ENCODE assay signal across 21 cellular contexts in genomic region chr3:65110661-65111060, GRCh38.
DNase-seq lines count a peak whose midpoint lies in the region; ATAC-seq, FAIRE-seq and TF ChIP-seq lines count a peak whose summit lies in the region.
"Had no signal": no experiment of that assay in that cellular context is flagged by ENCODE, and none has a peak within 500 bp of the region (broad histone marks: within the 10 kb centered on the region; RNA-seq: fewer than 3 reads in every experiment).

No MANE protein-coding gene starts in this region.

- H3K27ac Mint-ChIP-seq in astrocyte (ENCODE audit: unreplicated experiment), result no peak overlapping the region
- H3K27ac Mint-ChIP-seq: CD14-positive monocyte; CD4-positive, alpha-beta memory T cell; CD4-positive, CD25-positive, alpha-beta regulatory T cell; CD8-positive, alpha-beta memory T cell had no signal

- peaks cover 7% of the 10 kb centered on the region for H3K27me3 Mint-ChIP-seq in astrocyte (ENCODE audit: low read depth, unreplicated experiment)
- H3K27me3 Mint-ChIP-seq: CD4-positive, alpha-beta memory T cell; CD4-positive, CD25-positive, alpha-beta regulatory T cell; CD8-positive, alpha-beta memory T cell had no signal

- no peak for ATAC-seq in HG03039 (IDR thresholded peaks at IDR 0.05; ENCODE audit: unreplicated experiment)

- no peak overlapping the region for H2AFZ ChIP-seq in astrocyte (ENCODE audit: low read depth, low read length)
- peak overlapping the region; percentile 9 for H2AFZ ChIP-seq in smooth muscle cell (ENCODE audit: low read depth)

- H3K9ac ChIP-seq in astrocyte (ENCODE audit: low read length), result no peak overlapping the region
- H3K9ac ChIP-seq in smooth muscle cell (ENCODE audit: low read depth), result no peak overlapping the region
- H3K9ac ChIP-seq: BLaER1 had no signal

- DNase-seq in SK-N-DZ (ENCODE audit: low spot score) (peak; percentile 94), astrocyte (ENCODE audit: low read depth) (no peak), smooth muscle cell (lab: John Stamatoyannopoulos, UW; ENCODE audit: unreplicated experiment) (no peak), D721Med (ENCODE audit: insufficient read length, low spot score) (no peak)
- DNase-seq: 8988T; ACHN; BE2C; C1 segment of cervical spinal cord; CD4-positive, alpha-beta memory T cell; CD4-positive, CD25-positive, alpha-beta regulatory T cell; CD8-positive, alpha-beta memory T cell; COR-L47; DMS79 treated with DMSO at 0.1 percent for 48 hours; GF-D8 had no signal

- H3K36me3 ChIP-seq in astrocyte (ENCODE audit: insufficient read depth, low read length) (no peaks in the 10 kb centered on the region), smooth muscle cell (ENCODE audit: low read depth) (no peaks in the 10 kb centered on the region)
- H3K36me3 ChIP-seq: BE2C, BLaER1 had no signal

- H3K9me3 ChIP-seq in astrocyte (ENCODE audit: insufficient read depth, low read depth, low read length) (no peaks in the 10 kb centered on the region), smooth muscle cell (replicated peaks; ENCODE audit: low read depth) (no peaks in the 10 kb centered on the region)
- H3K9me3 ChIP-seq: BE2C, BLaER1 had no signal

- FAIRE-seq in astrocyte (lab: Jason Lieb, UNC) (peak; percentile 9), D721Med (lab: Jason Lieb, UNC) (no peak)
- FAIRE-seq: A204.1, G401.6, GM12891, GM19239 had no signal

- no peak overlapping the region for H3K4me3 ChIP-seq in astrocyte (ENCODE audit: insufficient read depth, low read depth, low read length)
- no peak overlapping the region for H3K4me3 ChIP-seq in smooth muscle cell
- H3K4me3 ChIP-seq: BLaER1 had no signal

- H3K27ac ChIP-seq in astrocyte (ENCODE audit: low read depth, low read length) (no peak overlapping the region), smooth muscle cell (ENCODE audit: low read depth) (no peak overlapping the region)
- H3K27ac ChIP-seq: BLaER1 had no signal

- H3K36me3 Mint-ChIP-seq in astrocyte (ENCODE audit: low read depth, unreplicated experiment), result no peaks in the 10 kb centered on the region
- H3K36me3 Mint-ChIP-seq: CD14-positive monocyte; CD4-positive, alpha-beta memory T cell; CD4-positive, CD25-positive, alpha-beta regulatory T cell; CD8-positive, alpha-beta memory T cell had no signal

- H3F3A ChIP-seq in smooth muscle cell (ENCODE audit: low read depth), result no peaks in the 10 kb centered on the region

- H4K20me1 ChIP-seq in astrocyte (ENCODE audit: insufficient read depth, low read length) (no peaks in the 10 kb centered on the region), smooth muscle cell (ENCODE audit: low read depth) (no peaks in the 10 kb centered on the region)
- H4K20me1 ChIP-seq: BLaER1 had no signal

- H3K4me3 Mint-ChIP-seq in astrocyte (ENCODE audit: unreplicated experiment), result no peak overlapping the region
- H3K4me3 Mint-ChIP-seq: CD14-positive monocyte; CD4-positive, alpha-beta memory T cell; CD4-positive, CD25-positive, alpha-beta regulatory T cell; CD8-positive, alpha-beta memory T cell had no signal

- H3K4me2 ChIP-seq in astrocyte (ENCODE audit: low read length), result no peak overlapping the region
- H3K4me2 ChIP-seq in smooth muscle cell, result no peak overlapping the region
- H3K4me2 ChIP-seq: BLaER1 had no signal

- H3K27me3 ChIP-seq in astrocyte (ENCODE audit: insufficient read depth, low read length) (no peaks in the 10 kb centered on the region), smooth muscle cell (ENCODE audit: low read depth) (no peaks in the 10 kb centered on the region)
- H3K27me3 ChIP-seq: BE2C, BLaER1 had no signal

- H3K4me1 Mint-ChIP-seq in astrocyte (ENCODE audit: low read depth, unreplicated experiment), result peaks cover 3% of the 10 kb centered on the region
- H3K4me1 Mint-ChIP-seq: CD14-positive monocyte; CD4-positive, alpha-beta memory T cell; CD4-positive, CD25-positive, alpha-beta regulatory T cell; CD8-positive, alpha-beta memory T cell had no signal

- H3K9me3 Mint-ChIP-seq in astrocyte (ENCODE audit: unreplicated experiment), result peaks cover 3% of the 10 kb centered on the region

- H3K79me2 ChIP-seq in astrocyte (ENCODE audit: insufficient read depth, low read length) (no peaks in the 10 kb centered on the region), smooth muscle cell (ENCODE audit: low read depth) (no peaks in the 10 kb centered on the region)

- WGBS in smooth muscle cell (ENCODE audit: low lambda C conversion rate), result 74% methylated on average over 2 of the region's 2 CpGs

- H3K4me1 ChIP-seq in astrocyte (ENCODE audit: insufficient read depth, low read length) (no peaks in the 10 kb centered on the region), smooth muscle cell (ENCODE audit: low read depth) (no peaks in the 10 kb centered on the region)
- H3K4me1 ChIP-seq: BE2C, BLaER1 had no signal

- TF ChIP-seq CTCF in astrocyte (IDR thresholded peaks at IDR 0.05; ENCODE audit: insufficient read depth, low read depth, low read length) (no peak), smooth muscle cell (IDR thresholded peaks at IDR 0.05; ENCODE audit: borderline replicate concordance, insufficient read depth, poor library complexity, severe bottlenecking) (no peak), D721Med (IDR thresholded peaks at IDR 0.05; ENCODE audit: insufficient read depth, missing control alignments) (no peak)
